ENCODE assay signal across 23 cellular contexts in genomic region chr4:184439386-184439785, GRCh38.
"Had no signal": no experiment of that assay in that cellular context is flagged by ENCODE, and none has a peak within 500 bp of the region (broad histone marks: within the 10 kb centered on the region; RNA-seq: fewer than 3 reads in every experiment).

No MANE protein-coding gene starts in this region.

- H3K4me3 ChIP-seq: transverse colon had no signal

- H3K36me3 ChIP-seq: gastroesophageal sphincter, lower lobe of right lung, sigmoid colon, transverse colon had no signal

- H3K9me3 Mint-ChIP-seq: activated naive CD4-positive, alpha-beta T cell treated with anti-CD3 and anti-CD28 coated beads, Interleukin-2, amount 10 ng/mL, durations not matched to agents 7 days and 5 days; activated naive CD8-positive, alpha-beta T cell treated with anti-CD3 and anti-CD28 coated beads, Interleukin-2, amount 10 ng/mL, durations not matched to agents 7 days and 5 days; activated T-helper 1 cell treated with anti-CD3 and anti-CD28 coated beads, Interleukin-12 subunit alpha, Interleukin-12 subunit beta, Interleukin-2, Interleukin-4 antibody, amounts not matched to agents 30 ng/mL and 10 ng/mL and 1 ng/mL, durations not matched to agents 14 hours and 24 hours and 36 hours; mesothelial cell of epicardium; naive B cell; stimulated activated naive B cell treated with anti-CD40 and anti-IgM and Interleukin-4, amounts not matched to agents 10 μg/mL and 1 μg/mL and 100 μg/mL, for 72 hours had no signal

- DNase-seq: activated CD4-positive, alpha-beta T cell treated with anti-CD3 and anti-CD28 coated beads for 36 hours; activated CD4-positive, alpha-beta T cell treated with anti-CD3 and anti-CD28 coated beads, Interleukin-2, amount 50 U/mL, for 48 hours; activated CD4-positive, CD25-positive, alpha-beta regulatory T cell; activated CD8-positive, alpha-beta memory T cell treated with anti-CD3 and anti-CD28 coated beads, Interleukin-2, amount 50 U/mL, for 4 hours; activated gamma-delta T cell; activated naive CD4-positive, alpha-beta T cell treated with anti-CD3 and anti-CD28 coated beads, Interleukin-2, amount 10 ng/mL, durations not matched to agents 7 days and 5 days; activated naive CD8-positive, alpha-beta T cell treated with anti-CD3 and anti-CD28 coated beads, Interleukin-2, amount 10 ng/mL, durations not matched to agents 7 days and 5 days; activated T-cell treated with anti-CD3 and anti-CD28 coated beads, Interleukin-2, amount 50 U/mL, for 1 hour; dermis blood vessel endothelial cell; effector CD8-positive, alpha-beta T cell; lower lobe of right lung; naive B cell; occipital lobe; sigmoid colon; small intestine; stimulated activated CD4-positive, alpha-beta T cell treated with anti-CD3 and anti-CD28 coated beads, Interleukin-1b, Interleukin-23, amount 100 ng/mL, for 48 hours; stimulated activated CD4-positive, alpha-beta T cell treated with anti-CD3 and anti-CD28 coated beads, Interleukin-4, amount 100 ng/mL, for 4 hours; stimulated activated CD8-positive, alpha-beta memory T cell treated with anti-CD3 and anti-CD28 coated beads, Interleukin-4, amount 100 ng/mL, for 48 hours; stimulated activated naive B cell treated with anti-CD40 and anti-IgM and Interleukin-4, amounts not matched to agents 10 μg/mL and 1 μg/mL and 100 μg/mL, for 72 hours; transverse colon had no signal

- FAIRE-seq: small intestine had no signal

- H3K27me3 ChIP-seq: gastroesophageal sphincter, sigmoid colon, transverse colon had no signal

- H3K9me3 ChIP-seq: gastroesophageal sphincter, lower lobe of right lung, sigmoid colon, transverse colon had no signal

- H3K4me3 Mint-ChIP-seq: activated CD4-positive, alpha-beta T cell treated with anti-CD3 and anti-CD28 coated beads for 36 hours; activated naive CD4-positive, alpha-beta T cell treated with anti-CD3 and anti-CD28 coated beads, Interleukin-2, amount 10 ng/mL, durations not matched to agents 7 days and 5 days; activated naive CD8-positive, alpha-beta T cell treated with anti-CD3 and anti-CD28 coated beads, Interleukin-2, amount 10 ng/mL, durations not matched to agents 7 days and 5 days; activated T-helper 1 cell treated with anti-CD3 and anti-CD28 coated beads, Interleukin-12 subunit alpha, Interleukin-12 subunit beta, Interleukin-2, Interleukin-4 antibody, amounts not matched to agents 30 ng/mL and 10 ng/mL and 1 ng/mL, durations not matched to agents 14 hours and 24 hours and 36 hours; mesothelial cell of epicardium had no signal

- H3K27ac Mint-ChIP-seq: activated CD4-positive, alpha-beta T cell treated with anti-CD3 and anti-CD28 coated beads for 36 hours; activated naive CD4-positive, alpha-beta T cell treated with anti-CD3 and anti-CD28 coated beads, Interleukin-2, amount 10 ng/mL, durations not matched to agents 7 days and 5 days; activated naive CD8-positive, alpha-beta T cell treated with anti-CD3 and anti-CD28 coated beads, Interleukin-2, amount 10 ng/mL, durations not matched to agents 7 days and 5 days; activated T-helper 1 cell treated with anti-CD3 and anti-CD28 coated beads, Interleukin-12 subunit alpha, Interleukin-12 subunit beta, Interleukin-2, Interleukin-4 antibody, amounts not matched to agents 30 ng/mL and 10 ng/mL and 1 ng/mL, durations not matched to agents 14 hours and 24 hours and 36 hours had no signal

- H3K27me3 Mint-ChIP-seq: activated CD4-positive, alpha-beta T cell treated with anti-CD3 and anti-CD28 coated beads for 36 hours; activated naive CD4-positive, alpha-beta T cell treated with anti-CD3 and anti-CD28 coated beads, Interleukin-2, amount 10 ng/mL, durations not matched to agents 7 days and 5 days; activated naive CD8-positive, alpha-beta T cell treated with anti-CD3 and anti-CD28 coated beads, Interleukin-2, amount 10 ng/mL, durations not matched to agents 7 days and 5 days; naive B cell; stimulated activated naive B cell treated with anti-CD40 and anti-IgM and Interleukin-4, amounts not matched to agents 10 μg/mL and 1 μg/mL and 100 μg/mL, for 72 hours had no signal

- H3K36me3 Mint-ChIP-seq: mesothelial cell of epicardium had no signal

- ATAC-seq: activated CD4-positive, alpha-beta T cell treated with anti-CD3 and anti-CD28 coated beads for 36 hours; stimulated activated naive B cell treated with anti-CD40 and anti-IgM and Interleukin-4, amounts not matched to agents 10 μg/mL and 1 μg/mL and 100 μg/mL, for 72 hours had no signal
